ENCODE assay signal across 8 cellular contexts in the genomic region with DNA sequence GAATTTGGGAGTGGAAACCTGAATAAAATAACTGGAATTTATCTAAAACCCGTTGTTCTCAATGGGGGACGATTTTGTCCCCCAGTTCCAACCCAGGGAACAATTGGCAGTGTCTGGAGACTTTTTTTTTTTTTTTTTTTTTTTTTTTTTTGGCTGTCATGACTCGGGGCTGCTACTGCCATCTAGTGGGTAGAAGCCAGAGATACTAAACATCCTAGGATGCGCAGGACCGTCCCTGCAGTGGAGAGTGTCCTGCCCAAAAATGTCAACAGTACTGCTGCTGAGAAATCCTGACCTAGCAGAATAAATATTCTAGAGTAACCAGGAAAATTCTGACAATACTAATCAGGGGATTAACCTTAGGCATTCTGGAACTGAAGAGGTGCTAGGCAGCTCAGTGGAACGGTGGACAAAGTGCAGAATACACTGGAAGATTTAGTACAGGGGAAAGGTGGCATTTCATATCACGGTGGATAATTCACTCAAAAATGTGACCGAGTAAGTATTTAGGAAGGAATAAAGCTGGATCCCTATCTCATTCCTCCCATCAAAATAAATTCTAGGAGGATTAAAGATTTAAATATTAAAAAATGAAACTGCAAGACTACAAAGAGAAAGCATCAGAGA.
A peak's percentile ranks its signal among the peaks of the same experiment; 100 is the strongest.
DNase-seq lines count a peak whose midpoint lies in the region; ATAC-seq, FAIRE-seq and TF ChIP-seq lines count a peak whose summit lies in the region.

No MANE protein-coding gene starts in this region.

- no peak overlapping the region for H2AFZ ChIP-seq in hepatocyte

- FAIRE-seq in D721Med (lab: Jason Lieb, UNC): no peak

- H3K27ac ChIP-seq in hepatocyte: no peak overlapping the region

- no peak for DNase-seq in D721Med (ENCODE audit: insufficient read length, low spot score)
- DNase-seq in HuH-7.5 (ENCODE audit: low spot score): peak; percentile 19
- peak; percentile 37 for DNase-seq in T follicular helper cell (ENCODE audit: low read depth)
- DNase-seq in amniotic stem cell (lab: John Stamatoyannopoulos, UW): peak; percentile 21
- DNase-seq in hepatocyte (ENCODE audit: low spot score): peak; percentile 71
- peak; percentile 18 to 42 for DNase-seq in stimulated activated CD4-positive, alpha-beta T cell treated with anti-CD3 and anti-CD28 coated beads, Interleukin-15, amount 100 ng/mL, for 48 hours (ENCODE audit: low read depth in 2 of 2)

- TF ChIP-seq CTCF in D721Med (IDR thresholded peaks at IDR 0.05; ENCODE audit: insufficient read depth, missing control alignments) (peak; percentile 47), hepatocyte (IDR thresholded peaks at IDR 0.05; ENCODE audit: poor library complexity) (peak; percentile 61)

- no peaks in the 10 kb centered on the region for H4K20me1 ChIP-seq in hepatocyte (ENCODE audit: insufficient read depth, poor library complexity, severe bottlenecking)

- no peaks in the 10 kb centered on the region for H3K36me3 ChIP-seq in hepatocyte (replicated peaks; ENCODE audit: insufficient read depth, low read depth)

- H3K9me2 ChIP-seq in hepatocyte (replicated peaks; ENCODE audit: insufficient read depth): no peaks in the 10 kb centered on the region

- H3K4me1 ChIP-seq in hepatocyte (ENCODE audit: insufficient read depth): peaks cover under 1% of the 10 kb centered on the region

- H3K4me2 ChIP-seq in hepatocyte: no peak overlapping the region

- no peaks in the 10 kb centered on the region for H3K79me2 ChIP-seq in hepatocyte

- WGBS in hepatocyte (ENCODE audit: low lambda C conversion rate, missing lambda C conversion rate): 23% methylated on average over 8 of the region's 8 CpGs

- ATAC-seq in HG02588 (IDR thresholded peaks at IDR 0.05; ENCODE audit: unreplicated experiment) (no peak), HG02571 (IDR thresholded peaks at IDR 0.05; ENCODE audit: unreplicated experiment) (no peak)

- no peak overlapping the region for H3K4me3 ChIP-seq in hepatocyte

- no peaks in the 10 kb centered on the region for H3K9me3 ChIP-seq in hepatocyte (ENCODE audit: low read depth)

- no peaks in the 10 kb centered on the region for H3K27me3 ChIP-seq in hepatocyte
